ENCODE assay signal across 9 cellular contexts in genomic region chr11:86954288-86955110, GRCh38.
A peak's percentile ranks its signal among the peaks of the same experiment; 100 is the strongest.
DNase-seq lines count a peak whose midpoint lies in the region; ATAC-seq lines count a peak whose summit lies in the region.
"Had no signal": no experiment of that assay in that cellular context is flagged by ENCODE, and none has a peak within 500 bp of the region (broad histone marks: within the 10 kb centered on the region; RNA-seq: fewer than 3 reads in every experiment).

No MANE protein-coding gene starts in this region.

- H3K27me3 Mint-ChIP-seq in stimulated activated memory B cell treated with anti-CD40 and anti-IgM and Interleukin-4, amounts not matched to agents 10 μg/mL and 1 μg/mL and 100 μg/mL, for 72 hours: peaks cover 30% of the 10 kb centered on the region

- no peaks in the 10 kb centered on the region for H3K9me3 Mint-ChIP-seq in stimulated activated memory B cell treated with anti-CD40 and anti-IgM and Interleukin-4, amounts not matched to agents 10 μg/mL and 1 μg/mL and 100 μg/mL, for 72 hours

- peak overlapping the region; percentile 81 for H3K4me3 Mint-ChIP-seq in stimulated activated memory B cell treated with anti-CD40 and anti-IgM and Interleukin-4, amounts not matched to agents 10 μg/mL and 1 μg/mL and 100 μg/mL, for 72 hours

- DNase-seq in NCI-H1417 (lab: John Stamatoyannopoulos, UW) (peak in 2 of 3 experiments; percentile 76 to 81), NCI-H1417 treated with DMSO at 0.1 percent for 48 hours (lab: John Stamatoyannopoulos, UW) (no peak), iPS-NIHi7 (ENCODE audit: extremely low spot score) (peak; percentile 45), NCI-H2107 (lab: John Stamatoyannopoulos, UW) (no peak)
- DNase-seq: DND-41 had no signal

- H3K4me1 Mint-ChIP-seq in stimulated activated memory B cell treated with anti-CD40 and anti-IgM and Interleukin-4, amounts not matched to agents 10 μg/mL and 1 μg/mL and 100 μg/mL, for 72 hours: peaks cover 22% of the 10 kb centered on the region

- H3K36me3 Mint-ChIP-seq in stimulated activated memory B cell treated with anti-CD40 and anti-IgM and Interleukin-4, amounts not matched to agents 10 μg/mL and 1 μg/mL and 100 μg/mL, for 72 hours: no peaks in the 10 kb centered on the region

- peak overlapping the region; percentile 14 for H3K27ac Mint-ChIP-seq in stimulated activated memory B cell treated with anti-CD40 and anti-IgM and Interleukin-4, amounts not matched to agents 10 μg/mL and 1 μg/mL and 100 μg/mL, for 72 hours

- H3K27ac ChIP-seq in angular gyrus (ENCODE audit: low read depth, low read length): peak overlapping the region; percentile 71

- ATAC-seq in HG03521 (IDR thresholded peaks at IDR 0.05; ENCODE audit: unreplicated experiment) (peak; percentile 7), GM18520 (IDR thresholded peaks at IDR 0.05; ENCODE audit: unreplicated experiment) (no peak)
- no peak for ATAC-seq in stimulated activated memory B cell treated with anti-CD40 and anti-IgM and Interleukin-4, amounts not matched to agents 10 μg/mL and 1 μg/mL and 100 μg/mL, for 72 hours

Comparison
In these comparisons a context has a peak if more than half of its experiments do, and no peak if none do; other contexts are left out.
1. DNase-seq: peak in NCI-H1417 (2 of 3) and iPS-NIHi7 (single experiment); none in NCI-H1417 treated with DMSO at 0.1 percent for 48 hours (single experiment) and NCI-H2107 (single experiment).